Comparison of ENCODE assay signal across 8 cellular contexts in the genomic region with DNA sequence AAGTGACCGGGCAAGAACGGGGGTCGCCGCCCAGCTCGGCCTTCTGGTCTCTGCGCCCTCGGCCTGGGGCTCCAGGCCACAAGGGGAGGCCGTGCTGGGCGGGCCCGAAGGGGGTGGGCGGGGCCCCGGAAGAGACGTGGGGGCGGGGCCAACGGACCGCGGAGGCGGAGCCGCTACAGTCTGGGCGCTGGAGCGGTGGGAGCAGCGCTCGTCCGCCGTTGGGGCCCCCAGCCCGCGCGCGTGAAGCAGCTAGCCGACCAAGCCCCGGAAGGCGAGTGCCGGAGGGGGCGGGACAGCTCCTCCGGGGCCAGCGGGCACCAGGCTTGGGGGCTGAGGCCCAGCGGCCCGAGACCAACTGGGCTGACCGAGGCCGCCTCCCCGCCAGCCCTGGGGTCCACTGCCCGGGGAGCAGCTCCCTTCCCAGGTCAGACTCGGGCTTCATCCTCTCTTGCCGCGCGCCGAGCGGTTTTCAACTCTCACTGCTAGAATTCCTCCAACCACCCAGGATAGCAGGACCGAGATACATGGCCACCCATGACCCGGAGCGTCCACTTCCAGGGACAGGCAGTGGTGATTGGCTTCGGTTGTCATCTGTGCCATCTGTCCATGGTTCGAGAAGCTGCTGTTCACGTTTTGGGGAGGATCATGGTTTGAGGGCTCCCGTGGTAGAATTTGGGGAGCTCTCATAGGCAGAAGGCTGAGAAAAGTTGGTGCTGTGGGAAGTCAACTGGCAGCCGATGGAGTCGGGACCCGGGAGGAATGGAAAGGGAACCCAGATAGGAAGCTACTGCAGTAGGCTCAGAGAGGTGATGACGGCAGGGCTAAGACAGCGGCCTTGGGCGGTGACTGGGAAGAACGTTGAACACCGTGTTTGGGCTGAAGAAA. TPM values are rescaled to one million over a fixed set of nuclear protein-coding genes. Genes with fewer than 3 reads are reported as not detected.
DNase-seq lines count a peak whose midpoint lies in the region; ATAC-seq and TF ChIP-seq lines count a peak whose summit lies in the region.

No MANE protein-coding gene starts in this region.

- no peaks in the 10 kb centered on the region for H3K27me3 Mint-ChIP-seq in activated naive CD8-positive, alpha-beta T cell treated with anti-CD3 and anti-CD28 coated beads for 36 hours
- H3K27me3 Mint-ChIP-seq in osteocyte (ENCODE audit: unreplicated experiment) = no peaks in the 10 kb centered on the region

- H3K27ac Mint-ChIP-seq in activated naive CD8-positive, alpha-beta T cell treated with anti-CD3 and anti-CD28 coated beads for 36 hours = peak overlapping the region; percentile 88
- peak overlapping the region; percentile 89 for H3K27ac Mint-ChIP-seq in osteocyte (ENCODE audit: unreplicated experiment)

- peaks cover 52% of the 10 kb centered on the region for H3K4me1 Mint-ChIP-seq in activated naive CD8-positive, alpha-beta T cell treated with anti-CD3 and anti-CD28 coated beads for 36 hours
- H3K4me1 Mint-ChIP-seq in osteocyte (ENCODE audit: unreplicated experiment) = peaks cover 12% of the 10 kb centered on the region

- H3K36me3 ChIP-seq in thymus (ENCODE audit: control insufficient read depth, insufficient read depth) = no peaks in the 10 kb centered on the region

- peaks cover 27% of the 10 kb centered on the region for H3K4me1 ChIP-seq in thymus (ENCODE audit: control insufficient read depth, insufficient read depth, low read length)

- H3K27ac ChIP-seq in thymus (ENCODE audit: low read depth) = peak overlapping the region; percentile 93

- H3K9me3 ChIP-seq in thymus (ENCODE audit: control insufficient read depth) = no peaks in the 10 kb centered on the region

- H3K27me3 ChIP-seq in thymus (ENCODE audit: control insufficient read depth, insufficient read depth) = no peaks in the 10 kb centered on the region

- intact Hi-C loops in Right ventricle myocardium inferior (cut with DNase I) = loop anchor here (2.0 kb wide), 2 partner anchors 18 to 40 kb away; no protein-coding TSS in a partner anchor

- peak; percentile 89 for ATAC-seq in GM21825 (IDR thresholded peaks at IDR 0.05; ENCODE audit: unreplicated experiment)
- ATAC-seq in Right ventricle myocardium inferior = peak; percentile 96

- DNase-seq in EL (peak; percentile 78), M059J (ENCODE audit: low read depth) (peak; percentile 70), SKM-1 treated with dmso at 0.1 percent for 144 hours (lab: John Stamatoyannopoulos, UW; ENCODE audit: unreplicated experiment) (peak; percentile 51), Right ventricle myocardium inferior (ENCODE audit: missing footprints) (peak; percentile 91), osteocyte (ENCODE audit: extremely low spot score, unreplicated experiment) (peak; percentile 91)
- peak; percentile 89 for DNase-seq in activated naive CD8-positive, alpha-beta T cell treated with anti-CD3 and anti-CD28 coated beads for 36 hours

- H3K9me3 Mint-ChIP-seq in activated naive CD8-positive, alpha-beta T cell treated with anti-CD3 and anti-CD28 coated beads for 36 hours = no peaks in the 10 kb centered on the region
- H3K9me3 Mint-ChIP-seq in osteocyte (ENCODE audit: unreplicated experiment) = no peaks in the 10 kb centered on the region

- peak overlapping the region; percentile 96 for H3K4me3 Mint-ChIP-seq in activated naive CD8-positive, alpha-beta T cell treated with anti-CD3 and anti-CD28 coated beads for 36 hours
- peak overlapping the region; percentile 86 for H3K4me3 Mint-ChIP-seq in osteocyte (ENCODE audit: unreplicated experiment)

- under 1% methylated on average over 63 of the region's 63 CpGs for WGBS in thymus

- peaks cover 2% of the 10 kb centered on the region for H3K36me3 Mint-ChIP-seq in activated naive CD8-positive, alpha-beta T cell treated with anti-CD3 and anti-CD28 coated beads for 36 hours
- no peaks in the 10 kb centered on the region for H3K36me3 Mint-ChIP-seq in osteocyte (ENCODE audit: unreplicated experiment)

- peak overlapping the region; percentile 66 for H3K4me3 ChIP-seq in thymus (ENCODE audit: low read length)

- TF ChIP-seq CTCF in osteocyte (IDR thresholded peaks at IDR 0.05) = no peak

RNA-seq across cellular contexts. Expression of gene LCMT1, which starts 44.6 kb away (rescaled TPM):
- 51.1 and 89.0 TPM in 2 replicates for total RNA-seq in M059J (2014; rRNA removed; shearing (Covaris generic))
- 10 to 100 TPM; 43.9 to 44.1 TPM for total RNA-seq in activated naive CD8-positive, alpha-beta T cell treated with anti-CD3 and anti-CD28 coated beads for 36 hours
- total RNA-seq in Right ventricle myocardium inferior = 35.3 TPM
- total RNA-seq in osteocyte = 52.2 and 53.5 TPM in 2 replicates
- polyA plus RNA-seq in thymus = 41.9 TPM

RNA-seq across cellular contexts. Expression of gene ARHGAP17, which starts 51.8 kb away (rescaled TPM):
- total RNA-seq in M059J (2014; rRNA removed; shearing (Covaris generic)) = 24.7 and 34.4 TPM in 2 replicates
- total RNA-seq in activated naive CD8-positive, alpha-beta T cell treated with anti-CD3 and anti-CD28 coated beads for 36 hours = 10 to 100 TPM; 72.5 to 79.3 TPM
- total RNA-seq in Right ventricle myocardium inferior = 58.1 TPM
- total RNA-seq in osteocyte = 93.4 and 97.3 TPM in 2 replicates
- polyA plus RNA-seq in thymus = 49.1 TPM

Comparison
In these comparisons a context has a peak if more than half of its experiments do, and no peak if none do; other contexts are left out.
1. Peak in every context shown above with its lines: DNase-seq, ATAC-seq, H3K4me3 ChIP-seq and H3K27ac ChIP-seq.